ENCODE assay signal across 3 cellular contexts in genomic region chr19:38635483-38636399, GRCh38.
TF ChIP-seq lines count a peak whose summit lies in the region.

No MANE protein-coding gene starts in this region.

TF ChIP-seq in HCT116, 20 proteins besides CTCF, POLR2A, EP300 and RAD21:
- TF ChIP-seq SRF (IDR thresholded peaks at IDR 0.05; ENCODE audit: low read depth) (no peak), SP1 (IDR thresholded peaks at IDR 0.05; ENCODE audit: low read depth) (no peak), YY1 (IDR thresholded peaks at IDR 0.05; ENCODE audit: extremely low read depth, insufficient replicate concordance, low read depth, low read length) (no peak), CEBPB (IDR thresholded peaks at IDR 0.05; ENCODE audit: low read depth) (no peak), ZNF274 (IDR thresholded peaks at IDR 0.05; ENCODE audit: low read depth, low read length) (no peak), SIN3A (IDR thresholded peaks at IDR 0.05; ENCODE audit: low read depth) (no peak), ELF1 (IDR thresholded peaks at IDR 0.05; ENCODE audit: borderline replicate concordance, low read depth) (no peak), TCF7L2 (IDR thresholded peaks at IDR 0.05; ENCODE audit: borderline replicate concordance, extremely low read depth, insufficient read depth, insufficient read length) (no peak), FOSL1 (IDR thresholded peaks at IDR 0.05; ENCODE audit: low read depth) (no peak), JUND (IDR thresholded peaks at IDR 0.05) (no peak), REST (IDR thresholded peaks at IDR 0.05; ENCODE audit: low read depth) (no peak), CBX3 (IDR thresholded peaks at IDR 0.05; ENCODE audit: low read depth) (no peak)
- TF ChIP-seq, protein P1, sequence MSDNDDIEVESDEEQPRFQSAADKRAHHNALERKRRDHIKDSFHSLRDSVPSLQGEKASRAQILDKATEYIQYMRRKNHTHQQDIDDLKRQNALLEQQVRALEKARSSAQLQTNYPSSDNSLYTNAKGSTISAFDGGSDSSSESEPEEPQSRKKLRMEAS (IDR thresholded peaks at IDR 0.05), result no peak
- TF ChIP-seq, protein P2, sequence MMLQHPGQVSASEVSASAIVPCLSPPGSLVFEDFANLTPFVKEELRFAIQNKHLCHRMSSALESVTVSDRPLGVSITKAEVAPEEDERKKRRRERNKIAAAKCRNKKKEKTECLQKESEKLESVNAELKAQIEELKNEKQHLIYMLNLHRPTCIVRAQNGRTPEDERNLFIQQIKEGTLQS (IDR thresholded peaks at IDR 0.05), result no peak

TF ChIP-seq in K562, 482 proteins besides CTCF, POLR2A, EP300 and RAD21:
- TF ChIP-seq GMEB1 (CRISPR knock-in tag; IDR thresholded peaks at IDR 0.05) (no peak), KDM1A (IDR thresholded peaks at IDR 0.05) (peak; percentile 28 to 37; a peak in 1 of 4 replicates), BCOR (IDR thresholded peaks at IDR 0.05) (peak; percentile 72), RBM25 (IDR thresholded peaks at IDR 0.05; ENCODE audit: low read depth, low read length, severe bottlenecking) (peak; percentile 68), SP2 (IDR thresholded peaks at IDR 0.05; ENCODE audit: extremely low read depth, low read depth, low read length, poor library complexity, severe bottlenecking) (no peak), POLR2G (IDR thresholded peaks at IDR 0.05; ENCODE audit: low read depth, low read length) (peak; percentile 38; the same call in 1 of the 2 replicates)

TF ChIP-seq in HEK293T, 16 proteins besides CTCF, POLR2A, EP300 and RAD21:
- TF ChIP-seq NFRKB (IDR thresholded peaks at IDR 0.05) (no peak), CTBP1 (IDR thresholded peaks at IDR 0.05; ENCODE audit: borderline replicate concordance) (no peak), L3MBTL2 (conservative IDR thresholded peaks at IDR 0.05) (no peak), FOXM1 (IDR thresholded peaks at IDR 0.05; ENCODE audit: borderline replicate concordance) (no peak), FOXA1 (IDR thresholded peaks at IDR 0.05) (no peak), ARNT (IDR thresholded peaks at IDR 0.05) (no peak), HDGF (IDR thresholded peaks at IDR 0.05; ENCODE audit: borderline replicate concordance) (no peak)
